In genomic region chr1:34292472-34292871, GRCh38 we compare ENCODE assay signal across 3 cellular contexts.
TF ChIP-seq lines count a peak whose summit lies in the region.

No MANE protein-coding gene starts in this region.

TF ChIP-seq in HCT116, 20 proteins besides CTCF, POLR2A, EP300 and RAD21 (continues in another document):
- TF ChIP-seq ELF1 (IDR thresholded peaks at IDR 0.05; ENCODE audit: borderline replicate concordance, low read depth) (no peak), EZH2 (IDR thresholded peaks at IDR 0.05) (no peak), POLR2AphosphoS5 (IDR thresholded peaks at IDR 0.05; ENCODE audit: low read depth, low read length) (no peak), CEBPB (IDR thresholded peaks at IDR 0.05; ENCODE audit: low read depth) (no peak), JUND (IDR thresholded peaks at IDR 0.05) (no peak), ATF3 (IDR thresholded peaks at IDR 0.05) (no peak), MAX (IDR thresholded peaks at IDR 0.05) (no peak), TCF7L2 (IDR thresholded peaks at IDR 0.05; ENCODE audit: borderline replicate concordance, extremely low read depth, insufficient read depth, insufficient read length) (no peak), SIN3A (IDR thresholded peaks at IDR 0.05; ENCODE audit: low read depth) (no peak), SRF (IDR thresholded peaks at IDR 0.05; ENCODE audit: low read depth) (no peak), YY1 (IDR thresholded peaks at IDR 0.05; ENCODE audit: extremely low read depth, insufficient replicate concordance, low read depth, low read length) (no peak), SP1 (IDR thresholded peaks at IDR 0.05; ENCODE audit: low read depth) (no peak), ZFX (IDR thresholded peaks at IDR 0.05) (no peak), ZBTB33 (IDR thresholded peaks at IDR 0.05; ENCODE audit: extremely low read depth, insufficient replicate concordance, low read length) (no peak), CBX3 (IDR thresholded peaks at IDR 0.05; ENCODE audit: low read depth) (no peak), EGR1 (IDR thresholded peaks at IDR 0.05; ENCODE audit: low read depth) (no peak), FOSL1 (IDR thresholded peaks at IDR 0.05; ENCODE audit: low read depth) (no peak)
- TF ChIP-seq, protein P1, sequence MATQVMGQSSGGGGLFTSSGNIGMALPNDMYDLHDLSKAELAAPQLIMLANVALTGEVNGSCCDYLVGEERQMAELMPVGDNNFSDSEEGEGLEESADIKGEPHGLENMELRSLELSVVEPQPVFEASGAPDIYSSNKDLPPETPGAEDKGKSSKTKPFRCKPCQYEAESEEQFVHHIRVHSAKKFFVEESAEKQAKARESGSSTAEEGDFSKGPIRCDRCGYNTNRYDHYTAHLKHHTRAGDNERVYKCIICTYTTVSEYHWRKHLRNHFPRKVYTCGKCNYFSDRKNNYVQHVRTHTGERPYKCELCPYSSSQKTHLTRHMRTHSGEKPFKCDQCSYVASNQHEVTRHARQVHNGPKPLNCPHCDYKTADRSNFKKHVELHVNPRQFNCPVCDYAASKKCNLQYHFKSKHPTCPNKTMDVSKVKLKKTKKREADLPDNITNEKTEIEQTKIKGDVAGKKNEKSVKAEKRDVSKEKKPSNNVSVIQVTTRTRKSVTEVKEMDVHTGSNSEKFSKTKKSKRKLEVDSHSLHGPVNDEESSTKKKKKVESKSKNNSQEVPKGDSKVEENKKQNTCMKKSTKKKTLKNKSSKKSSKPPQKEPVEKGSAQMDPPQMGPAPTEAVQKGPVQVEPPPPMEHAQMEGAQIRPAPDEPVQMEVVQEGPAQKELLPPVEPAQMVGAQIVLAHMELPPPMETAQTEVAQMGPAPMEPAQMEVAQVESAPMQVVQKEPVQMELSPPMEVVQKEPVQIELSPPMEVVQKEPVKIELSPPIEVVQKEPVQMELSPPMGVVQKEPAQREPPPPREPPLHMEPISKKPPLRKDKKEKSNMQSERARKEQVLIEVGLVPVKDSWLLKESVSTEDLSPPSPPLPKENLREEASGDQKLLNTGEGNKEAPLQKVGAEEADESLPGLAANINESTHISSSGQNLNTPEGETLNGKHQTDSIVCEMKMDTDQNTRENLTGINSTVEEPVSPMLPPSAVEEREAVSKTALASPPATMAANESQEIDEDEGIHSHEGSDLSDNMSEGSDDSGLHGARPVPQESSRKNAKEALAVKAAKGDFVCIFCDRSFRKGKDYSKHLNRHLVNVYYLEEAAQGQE (IDR thresholded peaks at IDR 0.05; ENCODE audit: low read depth): no peak

TF ChIP-seq in K562, 482 proteins besides CTCF, POLR2A, EP300 and RAD21:
- no peak for TF ChIP-seq HNRNPL (IDR thresholded peaks at IDR 0.05; ENCODE audit: low read depth, low read length)
- no peak for TF ChIP-seq ZFX (CRISPR knock-in tag; IDR thresholded peaks at IDR 0.05)
- TF ChIP-seq ZNF592 (IDR thresholded peaks at IDR 0.05): no peak
- TF ChIP-seq WHSC1 (IDR thresholded peaks at IDR 0.05; ENCODE audit: low read length): no peak
- no peak for TF ChIP-seq BCOR (IDR thresholded peaks at IDR 0.05)
- TF ChIP-seq DEAF1 (CRISPR knock-in tag; IDR thresholded peaks at IDR 0.05): no peak
- TF ChIP-seq ZKSCAN3 (CRISPR knock-in tag; IDR thresholded peaks at IDR 0.05): no peak
- no peak for TF ChIP-seq ZNF253 (CRISPR knock-in tag; conservative IDR thresholded peaks at IDR 0.05)

TF ChIP-seq in HepG2, 621 proteins besides CTCF, POLR2A, EP300 and RAD21:
- TF ChIP-seq ZNF383 (CRISPR knock-in tag; IDR thresholded peaks at IDR 0.05; ENCODE audit: borderline replicate concordance) (no peak), ZNF572 (CRISPR knock-in tag; IDR thresholded peaks at IDR 0.05) (no peak), POLR2G (IDR thresholded peaks at IDR 0.05; ENCODE audit: low read depth, low read length) (no peak), LRRFIP1 (CRISPR knock-in tag; conservative IDR thresholded peaks at IDR 0.05) (no peak)
- TF ChIP-seq, protein P2, sequence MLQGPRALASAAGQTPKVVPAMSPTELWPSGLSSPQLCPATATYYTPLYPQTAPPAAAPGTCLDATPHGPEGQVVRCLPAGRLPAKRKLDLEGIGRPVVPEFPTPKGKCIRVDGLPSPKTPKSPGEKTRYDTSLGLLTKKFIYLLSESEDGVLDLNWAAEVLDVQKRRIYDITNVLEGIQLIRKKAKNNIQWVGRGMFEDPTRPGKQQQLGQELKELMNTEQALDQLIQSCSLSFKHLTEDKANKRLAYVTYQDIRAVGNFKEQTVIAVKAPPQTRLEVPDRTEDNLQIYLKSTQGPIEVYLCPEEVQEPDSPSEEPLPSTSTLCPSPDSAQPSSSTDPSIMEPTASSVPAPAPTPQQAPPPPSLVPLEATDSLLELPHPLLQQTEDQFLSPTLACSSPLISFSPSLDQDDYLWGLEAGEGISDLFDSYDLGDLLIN (CRISPR knock-in tag; IDR thresholded peaks at IDR 0.05; ENCODE audit: borderline replicate concordance): no peak
